ENCODE assay signal across 8 cellular contexts in the genomic region with DNA sequence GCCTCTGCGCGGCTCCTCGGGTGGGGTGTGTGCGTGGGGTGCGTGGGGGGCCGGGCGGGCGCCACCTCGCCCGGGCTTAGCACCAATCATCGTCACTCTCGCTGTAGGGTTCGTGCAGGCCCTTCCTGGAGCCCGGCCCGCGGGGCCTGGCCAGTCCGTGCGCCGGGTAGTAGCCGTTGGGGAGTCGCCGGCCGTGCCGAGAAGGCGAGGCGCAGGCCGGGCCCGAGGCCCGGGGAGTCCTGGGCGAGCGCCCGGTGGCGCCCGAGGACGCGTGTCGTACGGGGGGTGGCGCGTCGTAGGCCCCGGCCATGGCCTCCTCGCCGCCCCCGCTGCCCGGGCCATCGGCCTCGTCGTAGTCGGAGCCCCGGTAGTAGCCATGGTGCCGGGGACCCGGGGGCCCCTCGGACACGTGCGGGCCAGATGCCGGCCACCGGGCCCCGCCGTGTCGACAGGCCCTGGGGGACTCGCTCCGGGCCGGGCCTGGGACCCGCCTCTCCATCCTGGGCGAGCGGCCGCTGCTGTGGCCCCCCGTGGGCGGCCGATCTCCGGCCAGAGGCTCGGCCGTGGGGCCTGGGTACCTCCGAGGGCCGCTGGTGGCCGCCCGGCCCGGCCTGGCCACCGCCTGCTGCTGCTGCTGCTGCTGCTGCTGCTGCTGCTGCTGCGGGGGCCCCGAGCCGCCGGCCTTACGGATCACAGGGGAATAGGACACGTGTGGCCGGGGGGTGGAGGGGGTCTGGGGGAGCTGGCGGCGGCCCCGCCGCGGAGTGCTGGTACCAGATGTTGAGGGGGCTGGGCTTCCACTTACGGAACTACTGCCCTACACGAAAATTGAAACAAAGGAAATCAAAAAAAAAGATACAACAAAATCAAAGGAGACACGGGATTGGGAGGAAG. TPM values are rescaled to one million over a fixed set of nuclear protein-coding genes. Genes with fewer than 3 reads are reported as not detected.
A peak's percentile ranks its signal among the peaks of the same experiment; 100 is the strongest.
DNase-seq lines count a peak whose midpoint lies in the region; ATAC-seq and TF ChIP-seq lines count a peak whose summit lies in the region.

No MANE protein-coding gene starts in this region.

- H3K27ac Mint-ChIP-seq in CD14-positive monocyte (peak overlapping the region; percentile 88 to 98 (median 96)), natural killer cell (peak overlapping the region; percentile 90 to 93)

- no peaks in the 10 kb centered on the region for H3K9me3 ChIP-seq in MM.1S (replicated peaks; ENCODE audit: insufficient read depth, low read length)
- no peaks in the 10 kb centered on the region for H3K9me3 ChIP-seq in PC-3 (ENCODE audit: low read length)

- ATAC-seq in natural killer cell (peak; percentile 15 to 30 (median 27)), PC-3 (no peak)

- H3K4me3 ChIP-seq in MM.1S (ENCODE audit: low read length) (no peak overlapping the region), coronary artery (peak overlapping the region; percentile 79), PC-3 (ENCODE audit: low read length) (no peak overlapping the region)

- H3K9me2 ChIP-seq in MM.1S (replicated peaks; ENCODE audit: insufficient read depth, low read length), result no peaks in the 10 kb centered on the region
- H3K9me2 ChIP-seq in PC-3 (replicated peaks; ENCODE audit: low read length), result no peaks in the 10 kb centered on the region

- no TSS peak for BruUV-seq in PC-3 (replicated peaks; lab: Mats Ljungman, UMichigan)

- H3K36me3 Mint-ChIP-seq in CD14-positive monocyte (no peaks in the 10 kb centered on the region), natural killer cell (no peaks in the 10 kb centered on the region)

- H3K4me3 Mint-ChIP-seq in CD14-positive monocyte (peak overlapping the region; percentile 76 to 83), natural killer cell (peak overlapping the region; percentile 98)

- CTCF ChIA-PET in PC-3 (lab: Charles Lee), result no interaction called here

- no peaks in the 10 kb centered on the region for H3F3A ChIP-seq in MM.1S (ENCODE audit: insufficient read depth, low read length)
- H3F3A ChIP-seq in PC-3 (ENCODE audit: low read length, unreplicated experiment), result no peaks in the 10 kb centered on the region

- no peaks in the 10 kb centered on the region for H3K4me1 ChIP-seq in MM.1S (ENCODE audit: low read length)
- no peaks in the 10 kb centered on the region for H3K4me1 ChIP-seq in PC-3 (ENCODE audit: insufficient read depth, low read length)

- H3K4me1 Mint-ChIP-seq in CD14-positive monocyte (peaks cover 11% of the 10 kb centered on the region), natural killer cell (peaks cover 6 to 22% of the 10 kb centered on the region in 2 donors)

- H3K36me3 ChIP-seq in MM.1S (replicated peaks; ENCODE audit: insufficient read depth, low read length) (no peaks in the 10 kb centered on the region), PC-3 (ENCODE audit: low read depth, low read length) (no peaks in the 10 kb centered on the region)

- POLR2A ChIA-PET in PC-3 (lab: Charles Lee; ENCODE audit: unreplicated experiment), result no interaction called here

- H3K4me2 ChIP-seq in MM.1S (ENCODE audit: low read depth, low read length) (peak overlapping the region; percentile 21; the same call in 1 of the 2 replicates), PC-3 (ENCODE audit: low read length) (no peak overlapping the region)

- H3K9me3 Mint-ChIP-seq in CD14-positive monocyte (no peaks in the 10 kb centered on the region), natural killer cell (no peaks in the 10 kb centered on the region)

- H3K27me3 ChIP-seq in MM.1S (replicated peaks; ENCODE audit: insufficient read depth, low read length), result peaks cover 79% of the 10 kb centered on the region
- H3K27me3 ChIP-seq in PC-3 (ENCODE audit: low read length), result no peaks in the 10 kb centered on the region

- no peak overlapping the region for H3K27ac ChIP-seq in MM.1S (ENCODE audit: low read length)
- H3K27ac ChIP-seq in coronary artery, result peak overlapping the region; percentile 41 to 87
- H3K27ac ChIP-seq in PC-3 (ENCODE audit: low read length), result no peak overlapping the region

- no peak for DNase-seq in CD14-positive monocyte (ENCODE audit: low spot score)
- no peak for DNase-seq in MM.1S
- no peak for DNase-seq in coronary artery (ENCODE audit: low spot score)
- DNase-seq in natural killer cell, result no peak
- DNase-seq in PC-3, result no peak
- no peak for DNase-seq in NCI-H1436 treated with DMSO at 0.1 percent for 48 hours (lab: John Stamatoyannopoulos, UW)
- no peak for DNase-seq in cerebellar cortex (ENCODE audit: low spot score)
- no peak for DNase-seq in NCI-H2227 (lab: John Stamatoyannopoulos, UW; ENCODE audit: unreplicated experiment)

- intact Hi-C loops in CD14-positive monocyte (cut with micrococcal nuclease), result loop anchor here (2.0 to 5.0 kb wide), 3 partner anchors 41 to 55 kb away; no protein-coding TSS in a partner anchor
- intact Hi-C loops in natural killer cell (cut with micrococcal nuclease), result no loop called here
- intact Hi-C loops in PC-3 (cut with micrococcal nuclease), result no loop called here

- TF ChIP-seq CTCF in CD14-positive monocyte (IDR thresholded peaks at IDR 0.05) (no peak), MM.1S (IDR thresholded peaks at IDR 0.05; ENCODE audit: low read length) (no peak), coronary artery (IDR thresholded peaks at IDR 0.05) (no peak), natural killer cell (IDR thresholded peaks at IDR 0.05) (no peak), PC-3 (conservative IDR thresholded peaks at IDR 0.05; ENCODE audit: low read depth, low read length) (no peak)

- no peak overlapping the region for H2AFZ ChIP-seq in MM.1S (ENCODE audit: low read length)
- H2AFZ ChIP-seq in PC-3 (ENCODE audit: low read length), result no peak overlapping the region

- H3K9ac ChIP-seq in MM.1S (ENCODE audit: low read length) (no peak overlapping the region), PC-3 (ENCODE audit: low read length) (no peak overlapping the region)

- H3K79me2 ChIP-seq in MM.1S (ENCODE audit: low read length) (no peaks in the 10 kb centered on the region), PC-3 (ENCODE audit: low read length) (no peaks in the 10 kb centered on the region)

- peaks cover 3% of the 10 kb centered on the region; the same call in 1 of the 2 replicates for H4K20me1 ChIP-seq in MM.1S (ENCODE audit: insufficient read depth, low read length)
- H4K20me1 ChIP-seq in PC-3 (ENCODE audit: low read length), result no peaks in the 10 kb centered on the region

- H3K27me3 Mint-ChIP-seq in CD14-positive monocyte (ENCODE audit: low read depth in 3 of 3), result peaks cover 0 to 6% (median 2%) of the 10 kb centered on the region in 3 donors
- no peaks in the 10 kb centered on the region for H3K27me3 Mint-ChIP-seq in natural killer cell (ENCODE audit: low read depth in 2 of 2)

RNA-seq across cellular contexts. Expression of a gene that starts 57.3 kb away (rescaled TPM):
- polyA plus RNA-seq in CD14-positive monocyte, result 100 to 1,000 TPM; 355 to 601 TPM
- total RNA-seq in natural killer cell (1,000 to 10,000 TPM in 1 of 3 donors, 100 to 1,000 TPM in 2; 668 to 1,112 (median 949) TPM), PC-3 (2014; rRNA removed) (155 and 191 TPM in 2 replicates)

RNA-seq across cellular contexts. Expression of a gene that starts 57.3 kb away (rescaled TPM):
- 100 to 1,000 TPM; 158 to 172 TPM for polyA plus RNA-seq in CD14-positive monocyte
- total RNA-seq in natural killer cell (10 to 100 TPM; 39.2 to 46.9 (median 42.0) TPM), PC-3 (2014; rRNA removed) (179 and 243 TPM in 2 replicates)

Comparison
In these comparisons a context has a peak if more than half of its experiments do, and no peak if none do; other contexts are left out.
1. H3K27ac ChIP-seq: peak in coronary artery (2 of 2); none in MM.1S (single experiment) and PC-3 (single experiment).
2. intact Hi-C loops: an anchor here in CD14-positive monocyte (2.0 to 5.0 kb wide); none called in natural killer cell and PC-3.